In genomic region chr7:1940402-1940786, GRCh38 we compare ENCODE assay signal across 8 cellular contexts.
DNase-seq lines count a peak whose midpoint lies in the region; ATAC-seq and TF ChIP-seq lines count a peak whose summit lies in the region.

No MANE protein-coding gene starts in this region.

- peaks cover 63% of the 10 kb centered on the region for H3K4me1 Mint-ChIP-seq in CD14-positive monocyte

- peak overlapping the region; percentile 90 to 99 (median 95) for H3K27ac Mint-ChIP-seq in CD14-positive monocyte

- peaks cover 0 to 2% (median 0%) of the 10 kb centered on the region in 7 donors for H3K9me3 Mint-ChIP-seq in CD14-positive monocyte

- DNase-seq in CD14-positive monocyte (ENCODE audit: low spot score) (peak; percentile 94), coronary artery (ENCODE audit: low spot score) (no peak), posterior vena cava (ENCODE audit: low spot score) (peak; percentile 92), NCI-H69 (lab: John Stamatoyannopoulos, UW) (no peak), NCI-H2227 (lab: John Stamatoyannopoulos, UW; ENCODE audit: unreplicated experiment) (no peak)
- DNase-seq in activated CD4-positive, alpha-beta T cell treated with anti-CD3 and anti-CD28 coated beads for 1 hour = peak; percentile 85

- TF ChIP-seq CTCF in CD14-positive monocyte (IDR thresholded peaks at IDR 0.05) (no peak), coronary artery (IDR thresholded peaks at IDR 0.05) (no peak)

- intact Hi-C loops in CD14-positive monocyte (cut with micrococcal nuclease) = loop anchor here (2.0 to 10.0 kb wide), 2 partner anchors 74 to 78 kb away; no protein-coding TSS in a partner anchor
- intact Hi-C loops in posterior vena cava (cut with DNase I) = no loop called here

- H3K4me3 Mint-ChIP-seq in CD14-positive monocyte = peak overlapping the region; percentile 88 to 94

- H3K27ac ChIP-seq in coronary artery = peak overlapping the region in 1 of 2 donors; percentile 60

- peaks cover 22 to 28% of the 10 kb centered on the region in 2 donors for H3K36me3 Mint-ChIP-seq in CD14-positive monocyte

- peaks cover 0 to 8% (median 4%) of the 10 kb centered on the region in 3 donors for H3K27me3 Mint-ChIP-seq in CD14-positive monocyte (ENCODE audit: low read depth in 3 of 3)

- peak; percentile 89 for ATAC-seq in GM19468 (IDR thresholded peaks at IDR 0.05; ENCODE audit: extremely low read depth, unreplicated experiment)
- ATAC-seq in HG03575 (IDR thresholded peaks at IDR 0.05; ENCODE audit: extremely low read depth, insufficient number of reproducible peaks, low FRiP score, unreplicated experiment) = peak; percentile 67

- peak overlapping the region; percentile 47 for H3K4me3 ChIP-seq in coronary artery

Comparison
In these comparisons a context has a peak if more than half of its experiments do, and no peak if none do; other contexts are left out.
1. DNase-seq: peak in CD14-positive monocyte (single experiment), activated CD4-positive, alpha-beta T cell treated with anti-CD3 and anti-CD28 coated beads for 1 hour (single experiment) and posterior vena cava (single experiment); none in coronary artery (single experiment), NCI-H69 (single experiment) and NCI-H2227 (single experiment).
2. intact Hi-C loops: an anchor here in CD14-positive monocyte (2.0 to 10.0 kb wide); none called in posterior vena cava.